In genomic region chr16:28846933-28847273, GRCh38 we compare ENCODE assay signal across 8 cellular contexts. TPM values are rescaled to one million over a fixed set of nuclear protein-coding genes. Genes with fewer than 3 reads are reported as not detected.
A peak's percentile ranks its signal among the peaks of the same experiment; 100 is the strongest.
DNase-seq lines count a peak whose midpoint lies in the region; ATAC-seq, FAIRE-seq and TF ChIP-seq lines count a peak whose summit lies in the region.

No MANE protein-coding gene starts in this region.

- peak overlapping the region; percentile 22 for H3K56ac ChIP-seq in H1 (replicated peaks; ENCODE audit: insufficient read length, low read depth, low read length)

- ATAC-seq in naive thymus-derived CD4-positive, alpha-beta T cell: no peak
- ATAC-seq in GM21786 (IDR thresholded peaks at IDR 0.05; ENCODE audit: unreplicated experiment): no peak

- CTCF ChIA-PET in PC-9 (lab: Charles Lee) (no interaction called here), H1 (lab: Charles Lee; ENCODE audit: partially characterized antibody) (interaction anchor here (0.9 to 4.8 kb wide), 15 partner anchors 8 to 127 kb away, joined by 3 to 34 read pairs (median 5); partner anchors contain the start of genes NFATC2IP and SH2B1)
- CTCF ChIA-PET in naive thymus-derived CD4-positive, alpha-beta T cell (lab: Charles Lee): interaction anchor here (0.6 to 2.7 kb wide), 4 partner anchors 11 to 169 kb away, joined by 3 to 12 read pairs (median 6); no protein-coding TSS in a partner anchor

- H4K91ac ChIP-seq in H1 (replicated peaks; ENCODE audit: insufficient read length, low read length): no peak overlapping the region

- H4K5ac ChIP-seq in H1 (ENCODE audit: insufficient read length, low read depth, low read length): peak overlapping the region; percentile 33

- H2BK5ac ChIP-seq in H1 (ENCODE audit: low read depth, low read length): peak overlapping the region; percentile 54; the same call in 1 of the 2 replicates

- 70% methylated on average over 5 of the region's 5 CpGs; no CpG with 5 or more reads in 1 of the 2 experiments for WGBS in H1 (ENCODE audit: extremely low coverage in 1 of 2, insufficient coverage in 1 of 2, insufficient read length in 1 of 2, insufficient replicate concordance in 2 of 2, low coverage in 1 of 2, low lambda C conversion rate in 2 of 2, missing lambda C conversion rate in 1 of 2), 2 experiments

- H3K27me3 ChIP-seq in PC-9 (ENCODE audit: insufficient read depth, low read depth) (no peaks in the 10 kb centered on the region), H1 (replicated peaks in 1 of 4; ENCODE audit: control insufficient read depth in 3 of 4, extremely low read depth in 1 of 4, insufficient read depth in 3 of 4, low read length in 3 of 4) (no peaks in the 10 kb centered on the region)
- no peaks in the 10 kb centered on the region for H3K27me3 ChIP-seq in naive thymus-derived CD4-positive, alpha-beta T cell (ENCODE audit: control insufficient read depth in 2 of 2, insufficient read depth in 2 of 2, low read length in 2 of 2)

- TF ChIP-seq RAD21 in H1 (IDR thresholded peaks at IDR 0.05 in 1 of 2, conservative IDR thresholded peaks at IDR 0.05 in 1 of 2; ENCODE audit: low read depth in 2 of 2, low read length in 2 of 2): no peak

- no peak overlapping the region for H2BK12ac ChIP-seq in H1 (ENCODE audit: low read depth, low read length)

- H3K4me3 ChIP-seq in PC-9 (peak overlapping the region; percentile 89), H1 (ENCODE audit: extremely low read depth in 1 of 4, insufficient read depth in 2 of 4, low read depth in 3 of 4, low read length in 4 of 4) (peak overlapping the region; percentile 70 to 96 (median 86))
- H3K4me3 ChIP-seq in naive thymus-derived CD4-positive, alpha-beta T cell (ENCODE audit: low read length): peak overlapping the region; percentile 88

- no peak overlapping the region for H3K14ac ChIP-seq in H1 (ENCODE audit: insufficient read length)

- H3K9me2 ChIP-seq in PC-9 (ENCODE audit: insufficient read depth): no peaks in the 10 kb centered on the region

- H4K20me1 ChIP-seq in PC-9 (ENCODE audit: insufficient read depth) (peaks cover 12% of the 10 kb centered on the region), H1 (replicated peaks in 1 of 2; ENCODE audit: control insufficient read depth in 1 of 2, insufficient read depth in 2 of 2, low read length in 2 of 2) (peaks cover 2 to 14% of the 10 kb centered on the region in 2 experiments)

- H3K36me3 ChIP-seq in PC-9 (ENCODE audit: low read depth) (peaks cover 19% of the 10 kb centered on the region; the same call in 1 of the 2 replicates), H1 (ENCODE audit: control insufficient read depth in 2 of 4, insufficient read depth in 4 of 4, low read length in 3 of 4) (peaks cover 17 to 31% (median 28%) of the 10 kb centered on the region in 4 experiments)
- H3K36me3 ChIP-seq in naive thymus-derived CD4-positive, alpha-beta T cell (ENCODE audit: control insufficient read depth in 2 of 3, insufficient read depth in 3 of 3, low read length in 3 of 3): peaks cover 8 to 34% (median 9%) of the 10 kb centered on the region in 3 experiments

- H3K9me3 Mint-ChIP-seq in activated T-cell treated with anti-CD3 and anti-CD28 coated beads, Interleukin-2, amount 50 U/mL, for 24 hours: no peaks in the 10 kb centered on the region
- no peaks in the 10 kb centered on the region for H3K9me3 Mint-ChIP-seq in naive thymus-derived CD4-positive, alpha-beta T cell

- TSS peak; percentile 32 for BruUV-seq in PC-9 (replicated peaks; lab: Mats Ljungman, UMichigan)

- H3K27ac ChIP-seq in PC-9: no peak overlapping the region
- H3K27ac ChIP-seq in H1 (ENCODE audit: low read depth, low read length): no peak overlapping the region
- H3K27ac ChIP-seq in naive thymus-derived CD4-positive, alpha-beta T cell (ENCODE audit: low read depth, low read length): peak overlapping the region; percentile 94

- 0 out of 2 replicates have a peak overlapping the region, but pooled peaks have one; percentile 9 for H3K18ac ChIP-seq in H1 (ENCODE audit: extremely low read depth, low read length)

- H3K9ac ChIP-seq in H1 (replicated peaks in 1 of 4; ENCODE audit: extremely low read depth in 1 of 4, low read depth in 3 of 4, low read length in 3 of 4): peak overlapping the region in 3 of 4 experiments; percentile 4 to 54 (median 54); a peak in 2 of 7 replicates

- no peak for TF ChIP-seq POLR2A in H1 (IDR thresholded peaks at IDR 0.05; ENCODE audit: control extremely low read depth in 1 of 2, low read depth in 2 of 2, low read length in 2 of 2)

- no peak for TF ChIP-seq EP300 in H1 (IDR thresholded peaks at IDR 0.05; ENCODE audit: borderline replicate concordance in 1 of 2, low read depth in 2 of 2, low read length in 2 of 2)

- FAIRE-seq in H1 (lab: Jason Lieb, UNC) (no peak), RCC 7860 (lab: Jason Lieb, UNC) (no peak)

- POLR2A ChIA-PET in PC-9 (lab: Charles Lee; ENCODE audit: unreplicated experiment): interaction anchor here (0.6 to 2.5 kb wide), 3 partner anchors 12 to 16 kb away, joined by 3 to 29 read pairs (median 17); partner anchors contain the start of gene SH2B1
- POLR2A ChIA-PET in H1 (lab: Charles Lee; ENCODE audit: partially characterized antibody): interaction anchor here (0.7 to 23.4 kb wide), 10 partner anchors 11 to 127 kb away, joined by 3 to 756 read pairs (median 4); partner anchors contain the start of genes ATP2A1, ATXN2L and SH2B1
- POLR2A ChIA-PET in naive thymus-derived CD4-positive, alpha-beta T cell (lab: Charles Lee): interaction anchor here (0.9 to 5.2 kb wide), 8 partner anchors 9 to 130 kb away, joined by 3 to 79 read pairs (median 8); partner anchors contain the start of genes ATXN2L, RABEP2 and SH2B1

- H2BK120ac ChIP-seq in H1 (replicated peaks; ENCODE audit: low read depth, low read length): no peak overlapping the region

- H3K4me3 Mint-ChIP-seq in activated T-cell treated with anti-CD3 and anti-CD28 coated beads, Interleukin-2, amount 50 U/mL, for 24 hours: peak overlapping the region; percentile 98
- H3K4me3 Mint-ChIP-seq in naive thymus-derived CD4-positive, alpha-beta T cell: peak overlapping the region; percentile 91 to 98 (median 96)

- H3K79me2 ChIP-seq in PC-9 (ENCODE audit: low read depth): peaks cover 33% of the 10 kb centered on the region
- peaks cover 0 to 20% of the 10 kb centered on the region in 2 experiments; a peak in 3 of 4 replicates for H3K79me2 ChIP-seq in H1 (ENCODE audit: control insufficient read depth in 1 of 2, insufficient read depth in 2 of 2, low read length in 2 of 2)

- H3K23me2 ChIP-seq in H1 (ENCODE audit: low read depth, low read length): peaks cover 14% of the 10 kb centered on the region

- H3K4me2 ChIP-seq in PC-9 (peak overlapping the region; percentile 84), H1 (ENCODE audit: insufficient read depth in 1 of 2, low read depth in 2 of 2, low read length in 2 of 2) (peak overlapping the region; percentile 66 to 74)

- H3K9me3 ChIP-seq in PC-9 (ENCODE audit: insufficient read depth, low read depth) (no peaks in the 10 kb centered on the region), H1 (ENCODE audit: insufficient read depth in 2 of 2, low read depth in 1 of 2, low read length in 1 of 2) (no peaks in the 10 kb centered on the region)
- H3K9me3 ChIP-seq in naive thymus-derived CD4-positive, alpha-beta T cell (ENCODE audit: control insufficient read depth in 2 of 3, low read length in 3 of 3): no peaks in the 10 kb centered on the region

- TF ChIP-seq CTCF in PC-9 (conservative IDR thresholded peaks at IDR 0.05) (no peak), H1 (IDR thresholded peaks at IDR 0.05; ENCODE audit: control extremely low read depth in 1 of 3, insufficient read depth in 1 of 3, low read depth in 1 of 3, low read length in 3 of 3) (no peak)

- peaks cover 31% of the 10 kb centered on the region; the same call in 1 of the 2 replicates for H3F3A ChIP-seq in PC-9 (ENCODE audit: insufficient read depth, low read depth)

- H2AK5ac ChIP-seq in H1 (ENCODE audit: low read depth, low read length): no peak overlapping the region

- no peak overlapping the region for H3K4ac ChIP-seq in H1 (replicated peaks; ENCODE audit: insufficient read length, low read depth, low read length)

- H2AFZ ChIP-seq in PC-9 (peak overlapping the region; percentile 77), H1 (ENCODE audit: low read length) (peak overlapping the region; percentile 86; the same call in 1 of the 2 replicates)

- peaks cover 8% of the 10 kb centered on the region for H3K4me1 ChIP-seq in PC-9 (replicated peaks; ENCODE audit: insufficient read depth)
- H3K4me1 ChIP-seq in H1 (replicated peaks in 1 of 4; ENCODE audit: control insufficient read depth in 3 of 4, insufficient read depth in 4 of 4, low read length in 3 of 4): peaks cover 0 to 7% (median 3%) of the 10 kb centered on the region in 4 experiments; a peak in 5 of 7 replicates
- H3K4me1 ChIP-seq in naive thymus-derived CD4-positive, alpha-beta T cell (ENCODE audit: control insufficient read depth in 2 of 2, insufficient read depth in 2 of 2, low read length in 2 of 2): peaks cover 19 to 25% of the 10 kb centered on the region in 2 donors

- peaks cover 54% of the 10 kb centered on the region for H3K36me3 Mint-ChIP-seq in activated T-cell treated with anti-CD3 and anti-CD28 coated beads, Interleukin-2, amount 50 U/mL, for 24 hours (ENCODE audit: low read depth)
- H3K36me3 Mint-ChIP-seq in naive thymus-derived CD4-positive, alpha-beta T cell: peaks cover 0 to 17% (median 5%) of the 10 kb centered on the region in 5 donors

- H3K23ac ChIP-seq in H1 (ENCODE audit: insufficient read length): no peak overlapping the region

- intact Hi-C loops in PC-9 (cut with micrococcal nuclease; ENCODE audit: unreplicated experiment): loop anchor here (1.0 kb wide), 4 partner anchors 16 to 98 kb away; partner anchors contain the start of genes RABEP2 and SH2B1
- intact Hi-C loops in naive thymus-derived CD4-positive, alpha-beta T cell (cut with micrococcal nuclease): loop anchor here (1.0 to 10.0 kb wide), 10 partner anchors 16 to 1610 kb away; partner anchors contain the start of genes APOBR (in 2 of the 2), RABEP2 (in 2 of the 2), SH2B1 (in 2 of the 2) and CLN3 (in 1 of the 2)

- 0 out of 2 replicates have a peak overlapping the region, but pooled peaks have one; percentile 18 for H2BK20ac ChIP-seq in H1 (ENCODE audit: low read length)

- H3K27ac Mint-ChIP-seq in activated T-cell treated with anti-CD3 and anti-CD28 coated beads, Interleukin-2, amount 50 U/mL, for 24 hours: peak overlapping the region; percentile 97
- H3K27ac Mint-ChIP-seq in naive thymus-derived CD4-positive, alpha-beta T cell: peak overlapping the region; percentile 91 to 97 (median 94)

- H4K8ac ChIP-seq in H1 (ENCODE audit: extremely low read depth, insufficient read depth, low read length): peak overlapping the region; percentile 87; the same call in 1 of the 2 replicates

- H3K27me3 Mint-ChIP-seq in activated T-cell treated with anti-CD3 and anti-CD28 coated beads, Interleukin-2, amount 50 U/mL, for 24 hours: no peaks in the 10 kb centered on the region
- no peaks in the 10 kb centered on the region for H3K27me3 Mint-ChIP-seq in naive thymus-derived CD4-positive, alpha-beta T cell

- H2BK15ac ChIP-seq in H1 (ENCODE audit: low read length): no peak overlapping the region

- 0 out of 2 replicates have a peak, but pooled peaks cover 2% of the 10 kb centered on the region for H3K79me1 ChIP-seq in H1 (ENCODE audit: low read depth, low read length)

- DNase-seq in activated T-cell treated with anti-CD3 and anti-CD28 coated beads, Interleukin-2, amount 50 U/mL, for 24 hours: peak; percentile 54
- DNase-seq in activated T-cell treated with anti-CD3 and anti-CD28 coated beads for 4 hours (no peak), PC-9 (no peak), H1 (ENCODE audit: low read depth in 1 of 2, low spot score in 2 of 2) (no peak), RCC 7860 (ENCODE audit: low spot score) (no peak), DMS153 treated with DMSO at 0.1 percent for 48 hours (lab: John Stamatoyannopoulos, UW; ENCODE audit: unreplicated experiment) (no peak)
- no peak for DNase-seq in naive thymus-derived CD4-positive, alpha-beta T cell

- peaks cover 29% of the 10 kb centered on the region for H3K4me1 Mint-ChIP-seq in activated T-cell treated with anti-CD3 and anti-CD28 coated beads, Interleukin-2, amount 50 U/mL, for 24 hours (ENCODE audit: low read depth)
- peaks cover 17 to 38% (median 27%) of the 10 kb centered on the region in 7 donors for H3K4me1 Mint-ChIP-seq in naive thymus-derived CD4-positive, alpha-beta T cell

RNA-seq across cellular contexts. Expression of gene TUFM, which starts 0.8 kb away (rescaled TPM):
- total RNA-seq in PC-9 (2021): 342 and 448 TPM in 2 replicates
- 243 and 249 TPM in 2 replicates for total RNA-seq in H1 (2021; fragmentation: NEBNext Ultra II Directional; extraction: Animal tissue kit (Norgen Biotek cat#: 25700))
- polyA plus RNA-seq in H1 (2011; rRNA removed): 216 and 283 TPM in 2 replicates
- 216 TPM for polyA plus RNA-seq in H1 (2011; cell fraction: cytosol; rRNA removed)
- 375 TPM for polyA plus RNA-seq in H1 (2011; cell fraction: nucleus; rRNA removed)
- 252 to 300 TPM (median 277 TPM) in 4 replicates for polyA plus RNA-seq in H1 (2012, experiment 1 of 2)
- polyA plus RNA-seq in H1 (2012, experiment 2 of 2): 261 TPM
- polyA plus RNA-seq in H1 (2013, experiment 1 of 2): 233 TPM
- 250 TPM for polyA plus RNA-seq in H1 (2013, experiment 2 of 2)
- polyA minus RNA-seq in H1 (2011; rRNA and poly(A)+ RNA removed): 76.3 and 102 TPM in 2 replicates
- polyA minus RNA-seq in H1 (2011; cell fraction: cytosol; rRNA and poly(A)+ RNA removed): 74.2 TPM
- 65.9 TPM for polyA minus RNA-seq in H1 (2011; cell fraction: nucleus; rRNA and poly(A)+ RNA removed)
- 100 to 1,000 TPM in 2 of 5 experiments, 10 to 100 TPM in 3; 89.7 to 140 (median 95.2) TPM for total RNA-seq in naive thymus-derived CD4-positive, alpha-beta T cell
- polyA plus RNA-seq in naive thymus-derived CD4-positive, alpha-beta T cell: 100 to 1,000 TPM; 125 to 139 TPM

RNA-seq across cellular contexts. Expression of gene SH2B1, which starts 16.7 kb away (rescaled TPM):
- 105 and 110 TPM in 2 replicates for total RNA-seq in PC-9 (2021)
- 38.5 and 39.7 TPM in 2 replicates for total RNA-seq in H1 (2021; fragmentation: NEBNext Ultra II Directional; extraction: Animal tissue kit (Norgen Biotek cat#: 25700))
- polyA plus RNA-seq in H1 (2011; rRNA removed): 32.0 and 57.5 TPM in 2 replicates
- polyA plus RNA-seq in H1 (2011; cell fraction: cytosol; rRNA removed): 30.7 TPM
- polyA plus RNA-seq in H1 (2011; cell fraction: nucleus; rRNA removed): 219 TPM
- 40.1 to 43.9 TPM (median 40.4 TPM) in 4 replicates for polyA plus RNA-seq in H1 (2012, experiment 1 of 2)
- 32.3 TPM for polyA plus RNA-seq in H1 (2012, experiment 2 of 2)
- polyA plus RNA-seq in H1 (2013, experiment 1 of 2): 30.1 TPM
- 29.1 TPM for polyA plus RNA-seq in H1 (2013, experiment 2 of 2)
- polyA minus RNA-seq in H1 (2011; rRNA and poly(A)+ RNA removed): 9.2 and 13.9 TPM in 2 replicates
- 18.1 TPM for polyA minus RNA-seq in H1 (2011; cell fraction: cytosol; rRNA and poly(A)+ RNA removed)
- 21.9 TPM for polyA minus RNA-seq in H1 (2011; cell fraction: nucleus; rRNA and poly(A)+ RNA removed)
- 100 to 1,000 TPM in 2 of 5 experiments, 10 to 100 TPM in 3; 66.8 to 145 (median 77.8) TPM for total RNA-seq in naive thymus-derived CD4-positive, alpha-beta T cell
- 1 to 10 TPM; 1.9 to 3.1 TPM for polyA plus RNA-seq in naive thymus-derived CD4-positive, alpha-beta T cell

RNA-seq across cellular contexts. Expression of gene ATXN2L, which starts 24.1 kb away (rescaled TPM):
- 298 and 356 TPM in 2 replicates for total RNA-seq in PC-9 (2021)
- total RNA-seq in H1 (2021; fragmentation: NEBNext Ultra II Directional; extraction: Animal tissue kit (Norgen Biotek cat#: 25700)): 218 and 227 TPM in 2 replicates
- 79.1 and 131 TPM in 2 replicates for polyA plus RNA-seq in H1 (2011; rRNA removed)
- polyA plus RNA-seq in H1 (2011; cell fraction: cytosol; rRNA removed): 54.4 TPM
- polyA plus RNA-seq in H1 (2011; cell fraction: nucleus; rRNA removed): 450 TPM
- polyA plus RNA-seq in H1 (2012, experiment 1 of 2): 151 to 202 TPM (median 191 TPM) in 4 replicates
- 158 TPM for polyA plus RNA-seq in H1 (2012, experiment 2 of 2)
- 187 TPM for polyA plus RNA-seq in H1 (2013, experiment 1 of 2)
- polyA plus RNA-seq in H1 (2013, experiment 2 of 2): 171 TPM
- polyA minus RNA-seq in H1 (2011; rRNA and poly(A)+ RNA removed): 36.2 and 40.2 TPM in 2 replicates
- 106 TPM for polyA minus RNA-seq in H1 (2011; cell fraction: cytosol; rRNA and poly(A)+ RNA removed)
- 121 TPM for polyA minus RNA-seq in H1 (2011; cell fraction: nucleus; rRNA and poly(A)+ RNA removed)
- 100 to 1,000 TPM; 274 to 374 (median 310) TPM for total RNA-seq in naive thymus-derived CD4-positive, alpha-beta T cell
- 10 to 100 TPM; 19.7 to 38.8 TPM for polyA plus RNA-seq in naive thymus-derived CD4-positive, alpha-beta T cell

RNA-seq across cellular contexts. Expression of gene ATP2A1, which starts 31.4 kb away (rescaled TPM):
- 8.3 and 10.7 TPM in 2 replicates for total RNA-seq in PC-9 (2021)
- total RNA-seq in H1 (2021; fragmentation: NEBNext Ultra II Directional; extraction: Animal tissue kit (Norgen Biotek cat#: 25700)): 2.4 and 3.0 TPM in 2 replicates
- polyA plus RNA-seq in H1 (2011; rRNA removed): 1.7 and 3.1 TPM in 2 replicates
- polyA plus RNA-seq in H1 (2011; cell fraction: cytosol; rRNA removed): 1.9 TPM
- 10.5 TPM for polyA plus RNA-seq in H1 (2011; cell fraction: nucleus; rRNA removed)
- 4.4 to 10.5 TPM (median 6.1 TPM) in 4 replicates for polyA plus RNA-seq in H1 (2012, experiment 1 of 2)
- polyA plus RNA-seq in H1 (2012, experiment 2 of 2): 1.4 TPM
- polyA plus RNA-seq in H1 (2013, experiment 1 of 2): 2.6 TPM
- 1.5 TPM for polyA plus RNA-seq in H1 (2013, experiment 2 of 2)
- polyA minus RNA-seq in H1 (2011; rRNA and poly(A)+ RNA removed): 1.3 and 2.0 TPM in 2 replicates
- 1.4 TPM for polyA minus RNA-seq in H1 (2011; cell fraction: cytosol; rRNA and poly(A)+ RNA removed)
- polyA minus RNA-seq in H1 (2011; cell fraction: nucleus; rRNA and poly(A)+ RNA removed): 14.5 TPM
- total RNA-seq in naive thymus-derived CD4-positive, alpha-beta T cell: 1 to 10 TPM in 2 of 5 experiments, under 1 TPM in 3; 0.32 to 1.6 (median 0.89) TPM
- polyA plus RNA-seq in naive thymus-derived CD4-positive, alpha-beta T cell: not detected
